In genomic region chr6:33788694-33789549, GRCh38 we compare ENCODE assay signal across 8 cellular contexts. TPM values are rescaled to one million over a fixed set of nuclear protein-coding genes. Genes with fewer than 3 reads are reported as not detected.
DNase-seq lines count a peak whose midpoint lies in the region; ATAC-seq and TF ChIP-seq lines count a peak whose summit lies in the region.

LEMD2 (minus strand) TSS chr6:33789130; CDS start chr6:33789116, 14 bp downstream.

- DNase-seq in NCI-H748 (lab: John Stamatoyannopoulos, UW; ENCODE audit: unreplicated experiment), result peak; percentile 95
- DNase-seq in activated CD4-positive, alpha-beta T cell treated with anti-CD3 and anti-CD28 coated beads, Interleukin-2, amount 50 U/mL, for 1 hour, result peak; percentile 92
- DNase-seq in dedifferentiated amniotic fluid mesenchymal stem cell (ENCODE audit: extremely low spot score), result peak; percentile 91
- peak; percentile 94 to 98 for DNase-seq in left lung
- peak; percentile 85 for DNase-seq in stimulated activated CD4-positive, alpha-beta T cell treated with anti-CD3 and anti-CD28 coated beads, Interleukin-2, amount 100 ng/mL, for 4 hours (ENCODE audit: low read depth)

- H3K9me3 ChIP-seq in BLaER1, result no peaks in the 10 kb centered on the region
- H3K9me3 ChIP-seq in left lung, result no peaks in the 10 kb centered on the region

- peak within 1 kb of the TSS; percentile 99 for H3K9ac ChIP-seq in BLaER1

- peaks cover 51% of the 10 kb centered on the region for H3K4me1 ChIP-seq in BLaER1
- peaks cover 18 to 42% of the 10 kb centered on the region in 2 donors for H3K4me1 ChIP-seq in left lung

- TF ChIP-seq CTCF in left lung (IDR thresholded peaks at IDR 0.05), result no peak

- H4K20me1 ChIP-seq in BLaER1, result peaks cover 42% of the 10 kb centered on the region

- H3K4me3 ChIP-seq in BLaER1, result peak within 1 kb of the TSS; percentile 96
- peak within 1 kb of the TSS; percentile 71 to 93 for H3K4me3 ChIP-seq in left lung

- H3K4me2 ChIP-seq in BLaER1, result peak within 1 kb of the TSS; percentile 83

- intact Hi-C loops in left lung (cut with DNase I), result no loop called here

- ATAC-seq in GM19328 (IDR thresholded peaks at IDR 0.05; ENCODE audit: unreplicated experiment) (peak; percentile 79), HG03469 (IDR thresholded peaks at IDR 0.05; ENCODE audit: unreplicated experiment) (peak; percentile 74), left lung (peak; percentile 98)

- H3K36me3 ChIP-seq in BLaER1 (peaks cover 29% of the 10 kb centered on the region), left lung (peaks cover 2 to 15% of the 10 kb centered on the region in 2 donors)

- H3K27me3 ChIP-seq in BLaER1 (no peaks in the 10 kb centered on the region), left lung (peaks cover 0 to 9% of the 10 kb centered on the region in 2 donors)

- H3K27ac ChIP-seq in BLaER1 (peak within 1 kb of the TSS; percentile 98), left lung (peak within 1 kb of the TSS; percentile 97 to 99)

RNA-seq across cellular contexts. Expression of gene LEMD2, which starts in this region (rescaled TPM):
- 10 to 100 TPM; 47.9 to 57.7 TPM for total RNA-seq in left lung

Comparison
In these comparisons a context has a peak if more than half of its experiments do, and no peak if none do; other contexts are left out.
1. Peak in every context shown above with its lines: DNase-seq, ATAC-seq, H3K4me3 ChIP-seq and H3K27ac ChIP-seq.